ENCODE assay signal across 22 cellular contexts in the genomic region with DNA sequence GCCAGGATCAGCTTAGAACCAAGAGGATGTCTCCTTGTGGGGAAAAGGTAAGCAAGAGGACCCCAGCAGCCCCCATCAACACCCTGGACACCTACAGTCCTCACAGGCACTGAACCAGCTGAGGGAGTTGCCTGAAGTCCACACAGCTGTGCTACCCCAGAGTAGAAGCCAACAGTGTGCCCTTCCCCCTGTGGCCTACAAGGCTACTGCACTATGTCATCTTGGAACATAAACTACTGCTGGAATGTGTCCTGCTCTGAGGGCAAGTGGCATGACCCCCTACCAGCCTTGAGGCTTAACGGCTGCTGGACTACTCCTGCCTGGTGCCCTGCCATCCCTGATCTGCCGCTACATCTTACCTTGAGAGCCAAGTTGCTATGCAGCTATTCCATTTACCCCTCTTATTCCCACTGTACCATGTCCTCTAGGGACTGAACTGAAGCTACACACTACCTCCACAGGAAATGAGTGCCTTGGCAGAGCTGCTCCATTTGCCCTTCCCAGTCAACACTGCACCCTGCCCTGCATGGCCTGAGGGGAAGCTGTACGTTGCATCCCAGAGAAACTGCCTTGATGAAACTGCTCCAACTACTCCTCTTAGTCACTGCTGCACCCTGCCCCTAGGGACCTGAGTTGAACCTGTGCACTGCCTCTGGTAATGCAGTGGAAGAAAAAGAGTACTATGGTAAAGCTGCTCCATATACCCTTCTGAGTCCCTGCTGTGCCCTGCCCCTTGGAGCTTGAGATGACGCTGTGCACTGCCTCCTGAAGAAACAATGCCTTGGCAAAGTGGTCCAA. TPM values are rescaled to one million over a fixed set of nuclear protein-coding genes. Genes with fewer than 3 reads are reported as not detected.
"Had no signal": no experiment of that assay in that cellular context is flagged by ENCODE, and none has a peak within 500 bp of the region (broad histone marks: within the 10 kb centered on the region; RNA-seq: fewer than 3 reads in every experiment).

No MANE protein-coding gene starts in this region.

- H3K4me1 Mint-ChIP-seq: naive thymus-derived CD8-positive, alpha-beta T cell had no signal

- H3K9me3 ChIP-seq: ovary, thyroid gland had no signal

- ATAC-seq: effector memory CD8-positive, alpha-beta T cell; heart left ventricle; left colon; mucosa of descending colon; naive thymus-derived CD8-positive, alpha-beta T cell had no signal

- H3K4me3 Mint-ChIP-seq: dendritic cell treated with granulocyte-macrophage colony-stimulating factor and Interleukin-4, amounts not matched to agents 40 ng/mL and 50 ng/mL, for 4 days; effector memory CD8-positive, alpha-beta T cell; naive thymus-derived CD8-positive, alpha-beta T cell had no signal

- H3K27me3 ChIP-seq: heart left ventricle, ovary, suprapubic skin, thyroid gland had no signal

- H3K27me3 Mint-ChIP-seq: dendritic cell treated with granulocyte-macrophage colony-stimulating factor and Interleukin-4, amounts not matched to agents 40 ng/mL and 50 ng/mL, for 4 days; naive thymus-derived CD8-positive, alpha-beta T cell; progenitor cell of endocrine pancreas had no signal

- H3K27ac ChIP-seq: heart left ventricle, ovary, suprapubic skin, thyroid gland had no signal

- DNase-seq: cerebellar nuclear complex; effector memory CD8-positive, alpha-beta T cell; foreskin melanocyte; heart left ventricle; hippocampal formation; left colon; mammary epithelial cell; mucosa of descending colon; naive thymus-derived CD8-positive, alpha-beta T cell; ovary; right cardiac atrium; small intestine; stimulated activated CD4-positive, alpha-beta T cell treated with anti-CD3 and anti-CD28 coated beads, Interleukin-2, amount 100 ng/mL, for 48 hours; stimulated activated naive CD8-positive, alpha-beta T cell treated with anti-CD3 and anti-CD28 coated beads, Interleukin-15, Interleukin-2, amounts not matched to agents 100 U/mL and 50 U/mL, for 24 hours; thyroid gland had no signal

- H3K36me3 ChIP-seq: heart left ventricle, ovary, suprapubic skin had no signal

- H3K27ac Mint-ChIP-seq: dendritic cell treated with granulocyte-macrophage colony-stimulating factor and Interleukin-4, amounts not matched to agents 40 ng/mL and 50 ng/mL, for 4 days; effector memory CD8-positive, alpha-beta T cell; naive thymus-derived CD8-positive, alpha-beta T cell; progenitor cell of endocrine pancreas had no signal

- H3K4me3 ChIP-seq: heart left ventricle, mucosa of descending colon, ovary, suprapubic skin, thyroid gland had no signal

- H3K4me1 ChIP-seq: heart left ventricle, suprapubic skin, thyroid gland had no signal

RNA-seq across cellular contexts. Expression of a gene that starts 40.2 kb away (rescaled TPM):
- total RNA-seq: epithelial cell of proximal tubule; heart left ventricle; kidney epithelial cell; left colon; liver; naive thymus-derived CD8-positive, alpha-beta T cell; right cardiac atrium; ureter had no signal
- polyA plus RNA-seq: heart left ventricle; mammary epithelial cell; naive thymus-derived CD8-positive, alpha-beta T cell; small intestine had no signal
